8 cellular contexts compared by ENCODE assay signal in the genomic region with DNA sequence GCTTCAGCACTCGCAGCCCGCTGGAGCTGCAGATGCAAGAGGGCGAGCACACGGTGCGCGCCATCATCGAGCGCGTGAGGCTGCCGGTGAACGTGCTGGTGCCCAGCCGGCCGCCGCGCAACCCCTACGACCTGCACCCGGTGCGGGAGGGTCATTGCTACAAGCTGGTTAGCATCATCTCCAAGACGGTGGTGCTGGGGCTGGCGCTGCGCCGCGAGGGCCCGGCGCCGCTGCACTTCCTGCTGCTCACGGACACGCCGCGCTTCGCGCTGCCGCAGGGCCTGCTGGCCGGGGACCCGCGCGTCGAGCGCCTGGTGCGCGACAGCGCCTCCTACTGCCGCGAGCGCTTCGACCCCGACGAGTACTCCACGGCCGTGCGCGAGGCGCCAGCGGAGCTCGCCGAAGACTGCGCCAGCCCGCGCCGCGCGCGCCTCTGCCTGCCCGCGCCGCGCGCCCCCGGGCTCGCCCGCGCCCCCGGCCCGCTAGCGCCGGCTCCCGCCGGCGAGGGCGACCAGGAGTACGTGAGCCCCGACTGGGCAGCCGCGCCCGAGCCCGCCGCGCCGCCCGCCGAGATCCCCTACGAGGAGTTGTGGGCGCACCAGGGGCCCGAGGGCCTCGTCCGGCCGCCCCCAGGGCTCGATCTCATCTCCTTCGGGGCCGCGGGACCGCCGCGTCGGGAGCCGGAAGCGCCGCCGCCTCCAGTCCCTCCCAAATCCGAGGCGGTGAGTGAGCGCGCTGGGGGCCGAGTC. TPM values are rescaled to one million over a fixed set of nuclear protein-coding genes. Genes with fewer than 3 reads are reported as not detected.
DNase-seq lines count a peak whose midpoint lies in the region; ATAC-seq and TF ChIP-seq lines count a peak whose summit lies in the region.

No MANE protein-coding gene starts in this region.

- peak overlapping the region; percentile 73 for H3K27ac Mint-ChIP-seq in activated naive CD8-positive, alpha-beta T cell treated with anti-CD3 and anti-CD28 coated beads, Interleukin-2, amount 10 ng/mL, durations not matched to agents 7 days and 5 days

- POLR2A ChIA-PET in activated naive CD8-positive, alpha-beta T cell treated with anti-CD3 and anti-CD28 coated beads, Interleukin-2, amount 10 ng/mL, durations not matched to agents 7 days and 5 days (lab: Charles Lee), result interaction anchor here (0.5 to 2.3 kb wide), 12 partner anchors 8 to 802 kb away, joined by 3 to 10 read pairs (median 4); a partner anchor contains a TSS

- H3K36me3 Mint-ChIP-seq in activated naive CD8-positive, alpha-beta T cell treated with anti-CD3 and anti-CD28 coated beads, Interleukin-2, amount 10 ng/mL, durations not matched to agents 7 days and 5 days, result no peaks in the 10 kb centered on the region

- no peaks in the 10 kb centered on the region for H3K9me3 ChIP-seq in RWPE2 (ENCODE audit: severe bottlenecking)
- H3K9me3 ChIP-seq in skeletal muscle satellite cell (replicated peaks; ENCODE audit: low read length), result no peaks in the 10 kb centered on the region

- H3K4me3 Mint-ChIP-seq in activated naive CD8-positive, alpha-beta T cell treated with anti-CD3 and anti-CD28 coated beads, Interleukin-2, amount 10 ng/mL, durations not matched to agents 7 days and 5 days, result peak overlapping the region; percentile 81

- peaks cover 16% of the 10 kb centered on the region for H3K4me1 Mint-ChIP-seq in activated naive CD8-positive, alpha-beta T cell treated with anti-CD3 and anti-CD28 coated beads, Interleukin-2, amount 10 ng/mL, durations not matched to agents 7 days and 5 days

- ATAC-seq in GM18520 (IDR thresholded peaks at IDR 0.05; ENCODE audit: unreplicated experiment), result peak; percentile 75
- ATAC-seq in HG03097 (IDR thresholded peaks at IDR 0.05; ENCODE audit: low FRiP score, unreplicated experiment), result peak; percentile 57
- ATAC-seq in RWPE2 (ENCODE audit: low read depth), result peak; percentile 64
- ATAC-seq in activated naive CD8-positive, alpha-beta T cell treated with anti-CD3 and anti-CD28 coated beads, Interleukin-2, amount 10 ng/mL, durations not matched to agents 7 days and 5 days (ENCODE audit: low read depth), result peak; percentile 99
- ATAC-seq in GM18861 (IDR thresholded peaks at IDR 0.05; ENCODE audit: unreplicated experiment), result no peak

- H3K27me3 ChIP-seq in RWPE2 (ENCODE audit: insufficient read depth, poor library complexity, severe bottlenecking) (no peaks in the 10 kb centered on the region), skeletal muscle satellite cell (ENCODE audit: control insufficient read depth, insufficient read depth, low read length) (no peaks in the 10 kb centered on the region)

- no peak for DNase-seq in RWPE2 (ENCODE audit: low spot score)
- DNase-seq in activated naive CD8-positive, alpha-beta T cell treated with anti-CD3 and anti-CD28 coated beads, Interleukin-2, amount 10 ng/mL, durations not matched to agents 7 days and 5 days, result peak; percentile 94
- DNase-seq in hepatic stellate cell (ENCODE audit: low spot score), result peak; percentile 95
- DNase-seq in COR-L47 (lab: John Stamatoyannopoulos, UW), result no peak

- H3K36me3 ChIP-seq in RWPE2 (ENCODE audit: low read depth) (no peaks in the 10 kb centered on the region), skeletal muscle satellite cell (ENCODE audit: insufficient read depth, low read length) (peaks cover 5% of the 10 kb centered on the region)

- no peaks in the 10 kb centered on the region for H3K4me1 ChIP-seq in RWPE2 (ENCODE audit: insufficient read depth, poor library complexity, severe bottlenecking)
- H3K4me1 ChIP-seq in skeletal muscle satellite cell (ENCODE audit: control insufficient read depth, insufficient read depth, low read length), result peaks cover 7% of the 10 kb centered on the region

- H3K9me3 Mint-ChIP-seq in activated naive CD8-positive, alpha-beta T cell treated with anti-CD3 and anti-CD28 coated beads, Interleukin-2, amount 10 ng/mL, durations not matched to agents 7 days and 5 days, result no peaks in the 10 kb centered on the region

- peak overlapping the region; percentile 96 for H3K4me2 ChIP-seq in skeletal muscle satellite cell (ENCODE audit: low read length)

- peak overlapping the region; percentile 82 for H3K9ac ChIP-seq in skeletal muscle satellite cell (ENCODE audit: low read depth, low read length)

- peak; percentile 82 for TF ChIP-seq CTCF in RWPE2 (IDR thresholded peaks at IDR 0.05; ENCODE audit: poor library complexity, severe bottlenecking)

- H3K27me3 Mint-ChIP-seq in activated naive CD8-positive, alpha-beta T cell treated with anti-CD3 and anti-CD28 coated beads, Interleukin-2, amount 10 ng/mL, durations not matched to agents 7 days and 5 days, result peaks cover 12% of the 10 kb centered on the region

- H3K27ac ChIP-seq in RWPE2 (ENCODE audit: poor library complexity, severe bottlenecking), result no peak overlapping the region

- H3K4me3 ChIP-seq in RWPE2 (ENCODE audit: severe bottlenecking) (peak overlapping the region; percentile 40), skeletal muscle satellite cell (ENCODE audit: low read length) (peak overlapping the region; percentile 76)

RNA-seq across cellular contexts. Expression of a gene that starts 11.8 kb away (rescaled TPM):
- total RNA-seq in activated naive CD8-positive, alpha-beta T cell treated with anti-CD3 and anti-CD28 coated beads, Interleukin-2, amount 10 ng/mL, durations not matched to agents 7 days and 5 days, result 1 to 10 TPM; 4.1 to 4.9 TPM
- total RNA-seq in skeletal muscle satellite cell (2012; rRNA removed), result 0.51 and 1.3 TPM in 2 replicates

RNA-seq across cellular contexts. Expression of a gene that starts 59.7 kb away (rescaled TPM):
- total RNA-seq in activated naive CD8-positive, alpha-beta T cell treated with anti-CD3 and anti-CD28 coated beads, Interleukin-2, amount 10 ng/mL, durations not matched to agents 7 days and 5 days, result 100 to 1,000 TPM; 104 to 113 TPM
- 116 and 137 TPM in 2 replicates for total RNA-seq in skeletal muscle satellite cell (2012; rRNA removed)

Comparison
In these comparisons a context has a peak if more than half of its experiments do, and no peak if none do; other contexts are left out.
1. DNase-seq: peak in activated naive CD8-positive, alpha-beta T cell treated with anti-CD3 and anti-CD28 coated beads, Interleukin-2, amount 10 ng/mL, durations not matched to agents 7 days and 5 days (single experiment) and hepatic stellate cell (single experiment); none in RWPE2 (single experiment) and COR-L47 (single experiment).